In genomic region chr4:48602763-48603162, GRCh38 we compare ENCODE assay signal across 19 cellular contexts.
DNase-seq lines count a peak whose midpoint lies in the region; ATAC-seq, FAIRE-seq and TF ChIP-seq lines count a peak whose summit lies in the region.
"Had no signal": no experiment of that assay in that cellular context is flagged by ENCODE, and none has a peak within 500 bp of the region (broad histone marks: within the 10 kb centered on the region; RNA-seq: fewer than 3 reads in every experiment).

No MANE protein-coding gene starts in this region.

- H3K27me3 ChIP-seq in brain microvascular endothelial cell (replicated peaks): no peaks in the 10 kb centered on the region
- H3K27me3 ChIP-seq: vagina had no signal

- DNase-seq in LNCaP clone FGC (ENCODE audit: low read depth) (peak; percentile 36), brain microvascular endothelial cell (no peak), kidney tubule cell (ENCODE audit: low spot score) (peak; percentile 26), urothelium cell line (ENCODE audit: low spot score) (no peak), KG1 (lab: John Stamatoyannopoulos, UW) (no peak)
- DNase-seq in stimulated activated CD4-positive, alpha-beta T cell treated with anti-CD3 and anti-CD28 coated beads, Interleukin-2, amount 100 ng/mL, for 24 hours: no peak
- DNase-seq: activated CD8-positive, alpha-beta memory T cell treated with anti-CD3 and anti-CD28 coated beads for 24 hours; activated effector memory CD4-positive, alpha-beta T cell treated with anti-CD3 and anti-CD28 coated beads, Interleukin-2, amount 50 U/mL, for 16 hours; CD4-positive, CD25-positive, alpha-beta regulatory T cell; foreskin melanocyte; immature natural killer cell; Karpas-422; NCI-H446; OCI-M1; stimulated activated naive CD4-positive, alpha-beta T cell had no signal

- no peak for ATAC-seq in HG03378 (IDR thresholded peaks at IDR 0.05; ENCODE audit: unreplicated experiment)

- in situ Hi-C loops in brain microvascular endothelial cell (cut with HindIII; ENCODE audit: low pct_ligation_motif_present, low sequenced_read_pairs): no loop called here

- FAIRE-seq in urothelium cell line (lab: Jason Lieb, UNC): peak; percentile 68
- FAIRE-seq: small intestine had no signal

- H3K4me3 ChIP-seq in LNCaP clone FGC (ENCODE audit: low read depth, low read length) (peak overlapping the region; percentile 34), brain microvascular endothelial cell (ENCODE audit: low read depth, low read length) (no peak overlapping the region)
- H3K4me3 ChIP-seq: vagina had no signal

- H3K27ac ChIP-seq in brain microvascular endothelial cell: peak overlapping the region; percentile 37
- H3K27ac ChIP-seq: HL-60, vagina had no signal

- H3K36me3 ChIP-seq in brain microvascular endothelial cell (replicated peaks): no peaks in the 10 kb centered on the region

- TF ChIP-seq CTCF in LNCaP clone FGC (IDR thresholded peaks at IDR 0.05; ENCODE audit: control insufficient read depth, extremely low read depth, insufficient read depth) (no peak), brain microvascular endothelial cell (IDR thresholded peaks at IDR 0.05; ENCODE audit: low read depth, low read length, missing control alignments) (no peak)

Comparison
In these comparisons a context has a peak if more than half of its experiments do, and no peak if none do; other contexts are left out.
1. DNase-seq: peak in LNCaP clone FGC (single experiment) and kidney tubule cell (single experiment); none in brain microvascular endothelial cell (single experiment), urothelium cell line (single experiment), stimulated activated CD4-positive, alpha-beta T cell treated with anti-CD3 and anti-CD28 coated beads, Interleukin-2, amount 100 ng/mL, for 24 hours (0 of 2) and KG1 (single experiment).